ENCODE assay signal across 8 cellular contexts in genomic region chr11:100863080-100863581, GRCh38.
DNase-seq lines count a peak whose midpoint lies in the region; ATAC-seq and TF ChIP-seq lines count a peak whose summit lies in the region.

No MANE protein-coding gene starts in this region.

- TF ChIP-seq CTCF in GM13976 (IDR thresholded peaks at IDR 0.05; ENCODE audit: borderline replicate concordance, control extremely low read depth, extremely low read depth, insufficient read depth, missing control alignments): no peak

- DNase-seq in COLO829 (ENCODE audit: low spot score) (peak; percentile 13), amniotic stem cell (lab: John Stamatoyannopoulos, UW) (peak; percentile 33), myocyte (ENCODE audit: low read depth) (peak; percentile 93), GM13976 (ENCODE audit: low spot score) (no peak), GM19240 (ENCODE audit: insufficient read length, low spot score) (no peak), anterior cingulate cortex (lab: John Stamatoyannopoulos, UW) (no peak)

- peak; percentile 77 for ATAC-seq in GM19372 (IDR thresholded peaks at IDR 0.05; ENCODE audit: low read depth, unreplicated experiment)
- ATAC-seq in HG03432 (IDR thresholded peaks at IDR 0.05; ENCODE audit: unreplicated experiment): peak; percentile 82

- in situ Hi-C loops in GM13976 (cut with MboI; ENCODE audit: low sequenced_read_pairs, unreplicated experiment): loop anchor here (25.0 kb wide), 2 partner anchors 176 to 276 kb away; partner anchors contain the start of gene ARHGAP42

Comparison
In these comparisons a context has a peak if more than half of its experiments do, and no peak if none do; other contexts are left out.
1. DNase-seq: peak in COLO829 (single experiment), amniotic stem cell (single experiment) and myocyte (single experiment); none in GM13976 (single experiment), GM19240 (single experiment) and anterior cingulate cortex (0 of 58).